Comparison of ENCODE assay signal across 24 cellular contexts in the genomic region with DNA sequence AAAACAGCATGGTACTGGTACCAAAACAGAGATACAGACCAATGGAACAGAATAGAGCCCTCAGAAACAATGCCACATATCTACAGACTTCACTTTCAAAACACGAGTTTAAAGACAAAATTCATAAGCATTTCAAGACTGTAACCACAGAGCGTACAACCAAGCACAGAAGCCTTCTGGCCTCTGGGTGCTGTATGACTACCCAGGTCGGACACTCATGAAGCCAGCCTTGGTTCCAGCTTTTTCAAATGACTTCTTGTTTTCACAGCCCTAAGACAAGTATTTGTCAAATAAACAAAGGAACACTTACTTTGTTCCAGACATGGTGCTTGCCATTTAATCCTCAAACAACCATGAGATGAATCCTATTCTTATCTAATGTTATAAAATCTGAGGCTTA.
"Had no signal": no experiment of that assay in that cellular context is flagged by ENCODE, and none has a peak within 500 bp of the region (broad histone marks: within the 10 kb centered on the region; RNA-seq: fewer than 3 reads in every experiment).

No MANE protein-coding gene starts in this region.

- H3K9me3 ChIP-seq: colonic mucosa, esophagus muscularis mucosa, esophagus squamous epithelium, gastrocnemius medialis, gastroesophageal sphincter, heart left ventricle, heart right ventricle had no signal

- H3K36me3 ChIP-seq: colonic mucosa, esophagus muscularis mucosa, esophagus squamous epithelium, gastrocnemius medialis, gastroesophageal sphincter, heart left ventricle, heart right ventricle had no signal

- H3K4me1 ChIP-seq: colonic mucosa, foreskin keratinocyte, gastrocnemius medialis had no signal

- H3K27ac ChIP-seq: colonic mucosa, coronary artery, dorsolateral prefrontal cortex, epithelial cell of prostate, esophagus muscularis mucosa, esophagus squamous epithelium, foreskin keratinocyte, gastrocnemius medialis, gastroesophageal sphincter, heart left ventricle, heart right ventricle, hepatocyte had no signal

- DNase-seq: colonic mucosa; cortex of kidney; dermis blood vessel endothelial cell; dorsolateral prefrontal cortex; effector CD4-positive, alpha-beta T cell; effector CD8-positive, alpha-beta T cell; effector memory CD4-positive, alpha-beta T cell; effector memory CD8-positive, alpha-beta T cell; endodermal cell; erythroblast; esophagus squamous epithelium; foreskin fibroblast; foreskin keratinocyte; foreskin melanocyte; gastrocnemius medialis; glutamatergic neuron; head of caudate nucleus; heart left ventricle; heart right ventricle had no signal

- ATAC-seq: effector memory CD8-positive, alpha-beta T cell; foreskin keratinocyte; gastrocnemius medialis; gastroesophageal sphincter; heart left ventricle; heart right ventricle had no signal

- H3K27me3 ChIP-seq: colonic mucosa, dorsolateral prefrontal cortex, esophagus muscularis mucosa, esophagus squamous epithelium, foreskin keratinocyte, gastrocnemius medialis, gastroesophageal sphincter, heart left ventricle, heart right ventricle, hepatocyte had no signal

- H3K4me3 ChIP-seq: colonic mucosa, coronary artery, dorsolateral prefrontal cortex, esophagus muscularis mucosa, esophagus squamous epithelium, gastrocnemius medialis, gastroesophageal sphincter, heart left ventricle, heart right ventricle, hepatocyte had no signal
